ENCODE assay signal across 21 cellular contexts in the genomic region with DNA sequence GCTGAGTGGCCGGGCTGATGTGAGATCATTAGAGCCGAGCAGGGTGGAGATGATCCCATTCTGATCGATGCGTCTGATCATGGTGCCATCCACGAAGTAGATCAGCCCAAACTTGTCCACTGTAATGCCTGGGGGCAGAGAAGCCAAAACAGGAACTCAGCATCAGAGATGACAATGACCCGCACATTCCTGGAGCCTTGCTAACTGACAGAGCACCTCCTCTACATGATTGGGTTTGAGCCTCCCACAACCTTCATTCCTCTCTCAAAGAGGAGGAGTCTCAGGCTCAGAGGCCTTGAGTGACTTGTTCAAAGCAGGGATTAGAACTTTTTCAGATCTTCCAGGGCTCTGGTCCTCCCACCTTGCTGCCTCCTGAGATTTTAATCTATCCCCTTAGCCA.
A peak's percentile ranks its signal among the peaks of the same experiment; 100 is the strongest.
DNase-seq lines count a peak whose midpoint lies in the region; ATAC-seq, FAIRE-seq and TF ChIP-seq lines count a peak whose summit lies in the region.
"Had no signal": no experiment of that assay in that cellular context is flagged by ENCODE, and none has a peak within 500 bp of the region (broad histone marks: within the 10 kb centered on the region; RNA-seq: fewer than 3 reads in every experiment).

No MANE protein-coding gene starts in this region.

- H3K36me3 ChIP-seq in GM23248 (ENCODE audit: low read depth): no peaks in the 10 kb centered on the region
- H3K36me3 ChIP-seq: transverse colon had no signal

- WGBS in GM23248 (ENCODE audit: low coverage in 1 of 2, low lambda C conversion rate in 2 of 2, missing lambda C conversion rate in 2 of 2), 2 experiments: 69 to 74% methylated on average over 6 of the region's 6 CpGs

- no peak overlapping the region for H2AFZ ChIP-seq in GM23248

- no peak overlapping the region for H3K4me2 ChIP-seq in GM23248 (ENCODE audit: unreplicated experiment)
- H3K4me2 ChIP-seq: KMS-11, smooth muscle cell had no signal

- in situ Hi-C loops in GM23248 (cut with MboI): no loop called here

- TF ChIP-seq CTCF in RWPE1 (conservative IDR thresholded peaks at IDR 0.05; ENCODE audit: low read depth) (no peak), foreskin keratinocyte (conservative IDR thresholded peaks at IDR 0.05) (no peak)

- no peaks in the 10 kb centered on the region for H3K9me2 ChIP-seq in GM23248 (ENCODE audit: insufficient read depth)

- H3K9me3 ChIP-seq in GM23248 (ENCODE audit: low read depth): no peaks in the 10 kb centered on the region
- H3K9me3 ChIP-seq: transverse colon had no signal

- CTCF ChIA-PET in RWPE1 (lab: Yijun Ruan, JAX): no interaction called here

- no peaks in the 10 kb centered on the region for H3K4me1 ChIP-seq in GM23248 (ENCODE audit: insufficient read depth)
- H3K4me1 ChIP-seq in foreskin keratinocyte: peaks cover 10% of the 10 kb centered on the region
- H3K4me1 ChIP-seq: transverse colon had no signal

- ATAC-seq in foreskin keratinocyte (peak; percentile 97), HG02981 (IDR thresholded peaks at IDR 0.05; ENCODE audit: unreplicated experiment) (no peak), GM21367 (IDR thresholded peaks at IDR 0.05; ENCODE audit: unreplicated experiment) (no peak)
- ATAC-seq: left ventricle myocardium superior; stimulated activated naive CD8-positive, alpha-beta T cell treated with anti-CD3 and anti-CD28 coated beads, Interleukin-15, amount 100 ng/mL, for 72 hours had no signal

- H3K79me2 ChIP-seq in GM23248 (ENCODE audit: insufficient read depth): no peaks in the 10 kb centered on the region

- H3K27me3 ChIP-seq in GM23248 (replicated peaks; ENCODE audit: insufficient read depth) (no peaks in the 10 kb centered on the region), foreskin keratinocyte (no peaks in the 10 kb centered on the region)
- H3K27me3 ChIP-seq: transverse colon had no signal

- H3K9ac ChIP-seq in GM23248: no peak overlapping the region
- H3K9ac ChIP-seq: KMS-11 had no signal

- H3K27ac ChIP-seq in GM23248 (no peak overlapping the region), RWPE1 (no peak overlapping the region), foreskin keratinocyte (no peak overlapping the region)
- H3K27ac ChIP-seq: KMS-11, transverse colon had no signal

- no peak overlapping the region for H3K4me3 ChIP-seq in GM23248
- H3K4me3 ChIP-seq: smooth muscle cell, transverse colon had no signal

- peak; percentile 53 for FAIRE-seq in urothelium cell line (lab: Jason Lieb, UNC)

- DNase-seq in GM23248: peak; percentile 4
- peak; percentile 36 for DNase-seq in RWPE1 (ENCODE audit: low spot score)
- peak; percentile 80 to 92 for DNase-seq in foreskin keratinocyte
- peak; percentile 47 for DNase-seq in urothelium cell line (ENCODE audit: low spot score)
- no peak for DNase-seq in NCI-H128 (lab: John Stamatoyannopoulos, UW; ENCODE audit: unreplicated experiment)
- DNase-seq: activated CD4-positive, CD25-positive, alpha-beta regulatory T cell treated with anti-CD3 and anti-CD28 coated beads, Interleukin-2, amount 50 U/mL, for 72 hours; activated naive CD4-positive, alpha-beta T cell treated with anti-CD3 and anti-CD28 coated beads, Interleukin-2, amount 50 U/mL, for 16 hours; anterior cingulate cortex; Calu3; effector CD8-positive, alpha-beta T cell; glutamatergic neuron; left ventricle myocardium superior; NCI-H1930; NCI-H226; stimulated activated CD4-positive, alpha-beta T cell treated with anti-CD3 and anti-CD28 coated beads, Interleukin-4, amount 100 ng/mL, for 1 hour; stimulated activated naive CD8-positive, alpha-beta T cell treated with anti-CD3 and anti-CD28 coated beads, Interleukin-15, amount 100 ng/mL, for 72 hours; transverse colon had no signal

- POLR2A ChIA-PET in RWPE1 (lab: Yijun Ruan, JAX; ENCODE audit: low non-redundant PET): no interaction called here

- H4K20me1 ChIP-seq in GM23248 (ENCODE audit: insufficient read depth): no peaks in the 10 kb centered on the region

- no peaks in the 10 kb centered on the region for H3F3A ChIP-seq in GM23248 (ENCODE audit: insufficient read depth)
